In the genomic region with DNA sequence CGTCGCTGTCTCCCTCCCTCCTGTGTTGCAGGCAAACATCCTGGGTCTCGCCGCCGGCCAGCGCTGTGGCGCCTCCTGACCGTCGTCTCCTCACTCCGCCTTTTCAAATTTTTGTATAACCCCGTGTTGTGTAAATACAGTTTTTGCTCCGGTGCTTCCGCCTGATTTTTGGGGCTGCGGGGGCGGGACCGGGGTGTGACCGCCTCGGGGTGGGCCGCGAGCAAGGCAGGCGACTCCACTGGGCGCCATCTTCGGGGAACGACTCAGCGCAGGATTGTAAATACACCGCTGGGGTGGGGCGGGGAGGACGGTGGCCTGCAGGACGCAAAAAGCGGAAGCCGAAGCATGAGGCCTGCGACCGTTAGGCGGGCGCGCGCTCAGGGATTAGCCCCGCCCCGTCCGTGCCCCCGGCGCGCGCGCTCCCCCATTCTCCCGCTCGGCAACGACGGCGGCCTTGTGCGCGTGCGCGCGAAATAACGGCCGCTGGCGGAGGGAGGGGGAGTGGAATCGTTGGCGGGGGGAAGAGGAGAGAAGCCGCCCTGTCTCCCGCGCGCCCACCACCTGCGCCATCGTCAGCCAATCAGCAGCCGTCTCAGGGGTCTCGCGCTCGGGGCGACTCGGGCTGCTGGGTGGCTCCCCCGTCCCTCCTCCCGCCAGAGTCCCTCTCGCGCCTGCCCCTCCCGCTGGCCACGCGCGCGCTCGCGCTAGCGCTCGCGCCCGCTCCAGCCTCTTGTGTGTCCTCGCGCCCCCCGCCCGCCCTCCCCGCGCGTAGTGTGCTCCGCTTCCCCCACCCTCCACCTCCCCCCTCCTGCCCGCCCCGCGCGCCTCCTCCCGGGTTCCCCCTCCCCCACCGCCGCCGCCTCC, we compare ENCODE assay signal across 1 cellular context.
TF ChIP-seq lines count a peak whose summit lies in the region.

No MANE protein-coding gene starts in this region.

TF ChIP-seq in H1, 55 proteins besides CTCF, POLR2A, EP300 and RAD21 (continued from another document):
- TF ChIP-seq, protein P1, sequence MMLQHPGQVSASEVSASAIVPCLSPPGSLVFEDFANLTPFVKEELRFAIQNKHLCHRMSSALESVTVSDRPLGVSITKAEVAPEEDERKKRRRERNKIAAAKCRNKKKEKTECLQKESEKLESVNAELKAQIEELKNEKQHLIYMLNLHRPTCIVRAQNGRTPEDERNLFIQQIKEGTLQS (IDR thresholded peaks at IDR 0.05; ENCODE audit: insufficient read depth, low read depth, low read length) = no peak
